Comparison of ENCODE assay signal across 36 cellular contexts in genomic region chr12:109611223-109611622, GRCh38.
"Had no signal": no experiment of that assay in that cellular context is flagged by ENCODE, and none has a peak within 500 bp of the region (broad histone marks: within the 10 kb centered on the region; RNA-seq: fewer than 3 reads in every experiment).

No MANE protein-coding gene starts in this region.

- H3K27ac ChIP-seq: brain microvascular endothelial cell, SJSA1, VCaP had no signal

- H3K9me3 ChIP-seq: MG63, SJSA1 had no signal

- H3K36me3 ChIP-seq: brain microvascular endothelial cell, MG63, SJSA1 had no signal

- H3K4me3 ChIP-seq: MG63, SJSA1 had no signal

- H3K4me1 ChIP-seq: SJSA1 had no signal

- DNase-seq: activated B cell treated with CpG ODN at 0.5 μM for 24 hours; activated CD4-positive, alpha-beta memory T cell treated with anti-CD3 and anti-CD28 coated beads, Interleukin-2, amount 10 ng/mL, durations not matched to agents 7 days and 5 days; activated CD4-positive, alpha-beta T cell treated with anti-CD3 and anti-CD28 coated beads for 1 hour; activated CD4-positive, alpha-beta T cell treated with anti-CD3 and anti-CD28 coated beads for 48 hours; activated CD8-positive, alpha-beta memory T cell treated with anti-CD3 and anti-CD28 coated beads for 24 hours; activated CD8-positive, alpha-beta memory T cell treated with anti-CD3 and anti-CD28 coated beads, Interleukin-2, amount 10 ng/mL, durations not matched to agents 7 days and 5 days; activated CD8-positive, alpha-beta memory T cell treated with anti-CD3 and anti-CD28 coated beads, Interleukin-2, amount 50 U/mL, for 48 hours; activated effector memory CD4-positive, alpha-beta T cell treated with anti-CD3 and anti-CD28 coated beads, Interleukin-2, amount 50 U/mL, for 16 hours; activated naive CD4-positive, alpha-beta T cell; activated naive CD4-positive, alpha-beta T cell treated with anti-CD3 and anti-CD28 coated beads, Interleukin-2, amount 50 U/mL, for 16 hours; activated naive CD8-positive, alpha-beta T cell treated with anti-CD3 and anti-CD28 coated beads for 36 hours; activated T-cell treated with anti-CD3 and anti-CD28 coated beads, Interleukin-2, amount 50 U/mL, for 48 hours; amniotic stem cell; aorta; brain microvascular endothelial cell; central memory CD4-positive, alpha-beta T cell; Karpas-422; KBM-7; MG63; NCI-H1048; NCI-H1105 treated with DMSO at 0.1 percent for 48 hours; NCI-H1436; NCI-H1694; NCI-H1930; NCI-H2081 treated with DMSO at 0.1 percent for 48 hours; NCI-H226; NCI-H446 treated with DMSO at 0.1 percent for 48 hours; NCI-H524; OCI-M1; SHP77 treated with DMSO at 0.1 percent for 48 hours; SW 1271; T-helper 1 cell; T-helper 2 cell; T-helper 9 cell had no signal

- ATAC-seq: activated CD8-positive, alpha-beta memory T cell treated with anti-CD3 and anti-CD28 coated beads, Interleukin-2, amount 10 ng/mL, durations not matched to agents 7 days and 5 days had no signal
